34 cellular contexts compared by ENCODE assay signal in the genomic region with DNA sequence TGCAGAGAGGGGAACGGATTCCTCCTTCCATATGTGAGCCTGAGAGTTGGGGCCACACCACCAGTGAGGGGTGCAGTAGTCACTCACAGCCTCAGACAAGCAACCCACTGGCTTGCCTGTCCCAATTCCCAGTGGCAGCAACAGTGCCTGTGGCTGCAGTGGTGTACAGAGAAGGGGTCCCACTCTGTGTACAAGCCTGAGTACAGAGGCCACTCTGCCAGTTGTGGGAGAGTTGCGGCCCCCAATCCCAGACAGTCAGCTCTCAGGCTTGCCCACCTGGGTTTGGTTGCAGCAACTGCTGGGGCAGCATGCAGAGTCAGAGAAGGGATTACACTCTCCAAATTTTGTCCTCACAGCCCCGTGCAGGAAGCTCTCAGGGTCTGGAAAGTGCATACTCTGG.
"Had no signal": no experiment of that assay in that cellular context is flagged by ENCODE, and none has a peak within 500 bp of the region (broad histone marks: within the 10 kb centered on the region; RNA-seq: fewer than 3 reads in every experiment).

No MANE protein-coding gene starts in this region.

- H3K36me3 Mint-ChIP-seq: activated naive CD4-positive, alpha-beta T cell treated with anti-CD3 and anti-CD28 coated beads, Interleukin-2, amount 50 U/mL, for 72 hours had no signal

- H3K4me1 ChIP-seq: body of pancreas, breast epithelium had no signal

- H3K4me1 Mint-ChIP-seq: activated B cell treated with CpG ODN at 0.5 μM for 24 hours; activated CD4-positive, alpha-beta T cell treated with anti-CD3 and anti-CD28 coated beads, Interleukin-2, amount 10 ng/mL, durations not matched to agents 24 days and 14 days; activated T-helper 17 cell treated with anti-CD3 and anti-CD28 coated beads, Interleukin-2, amount 50 U/mL, for 72 hours had no signal

- H3K27ac Mint-ChIP-seq: activated B cell treated with CpG ODN at 0.5 μM for 24 hours; activated CD4-positive, alpha-beta memory T cell treated with anti-CD3 and anti-CD28 coated beads for 36 hours; activated CD4-positive, alpha-beta T cell treated with anti-CD3 and anti-CD28 coated beads, Interleukin-2, amount 10 ng/mL, durations not matched to agents 24 days and 14 days; activated CD8-positive, alpha-beta T cell treated with anti-CD3 and anti-CD28 coated beads for 36 hours; activated naive CD4-positive, alpha-beta T cell treated with anti-CD3 and anti-CD28 coated beads for 36 hours; activated naive CD4-positive, alpha-beta T cell treated with anti-CD3 and anti-CD28 coated beads, Interleukin-2, amount 50 U/mL, for 72 hours; activated naive CD8-positive, alpha-beta T cell treated with anti-CD3 and anti-CD28 coated beads for 36 hours; activated T-cell treated with anti-CD3 and anti-CD28 coated beads, Interleukin-2, amount 50 U/mL, for 72 hours; activated T-helper 1 cell treated with anti-CD3 and anti-CD28 coated beads, Interleukin-12 subunit alpha, Interleukin-12 subunit beta, Interleukin-2, Interleukin-4 antibody, amounts not matched to agents 30 ng/mL and 10 ng/mL and 1 ng/mL, durations not matched to agents 14 hours and 24 hours and 36 hours; activated T-helper 17 cell treated with anti-CD3 and anti-CD28 coated beads, Interleukin-2, amount 50 U/mL, for 72 hours; T-helper 1 cell treated with Interleukin-12 subunit alpha and Interleukin-12 subunit beta and Interleukin-4 antibody, amounts not matched to agents 30 μg/mL and 1 μg/mL, for 36 hours; T-helper 2 cell treated with Interferon-gamma antibody and Interleukin-4, amounts not matched to agents 5 μg/mL and 100 μg/mL, for 36 hours had no signal

- H3K4me3 Mint-ChIP-seq: activated B cell treated with CpG ODN at 0.5 μM for 24 hours; activated CD4-positive, alpha-beta memory T cell treated with anti-CD3 and anti-CD28 coated beads for 36 hours; activated CD4-positive, alpha-beta T cell treated with anti-CD3 and anti-CD28 coated beads, Interleukin-2, amount 10 ng/mL, durations not matched to agents 24 days and 14 days; activated CD8-positive, alpha-beta T cell treated with anti-CD3 and anti-CD28 coated beads for 36 hours; activated naive CD4-positive, alpha-beta T cell treated with anti-CD3 and anti-CD28 coated beads for 36 hours; activated naive CD8-positive, alpha-beta T cell treated with anti-CD3 and anti-CD28 coated beads for 36 hours; activated T-cell treated with anti-CD3 and anti-CD28 coated beads, Interleukin-2, amount 50 U/mL, for 4 hours; activated T-cell treated with anti-CD3 and anti-CD28 coated beads, Interleukin-2, amount 50 U/mL, for 72 hours; activated T-helper 1 cell treated with anti-CD3 and anti-CD28 coated beads, Interleukin-12 subunit alpha, Interleukin-12 subunit beta, Interleukin-2, Interleukin-4 antibody, amounts not matched to agents 30 ng/mL and 10 ng/mL and 1 ng/mL, durations not matched to agents 14 hours and 24 hours and 36 hours; activated T-helper 17 cell treated with anti-CD3 and anti-CD28 coated beads, Interleukin-2, amount 50 U/mL, for 72 hours; T-helper 1 cell treated with Interleukin-12 subunit alpha and Interleukin-12 subunit beta and Interleukin-4 antibody, amounts not matched to agents 30 μg/mL and 1 μg/mL, for 36 hours; T-helper 2 cell treated with Interferon-gamma antibody and Interleukin-4, amounts not matched to agents 5 μg/mL and 100 μg/mL, for 36 hours had no signal

- H3K27me3 Mint-ChIP-seq: activated B cell treated with CpG ODN at 0.5 μM for 24 hours; activated CD4-positive, alpha-beta memory T cell treated with anti-CD3 and anti-CD28 coated beads for 36 hours; activated CD4-positive, alpha-beta T cell treated with anti-CD3 and anti-CD28 coated beads, Interleukin-2, amount 10 ng/mL, durations not matched to agents 24 days and 14 days; activated CD8-positive, alpha-beta T cell treated with anti-CD3 and anti-CD28 coated beads for 36 hours; activated naive CD8-positive, alpha-beta T cell treated with anti-CD3 and anti-CD28 coated beads for 36 hours; activated T-helper 17 cell treated with anti-CD3 and anti-CD28 coated beads, Interleukin-2, amount 50 U/mL, for 72 hours had no signal

- ATAC-seq: activated CD8-positive, alpha-beta T cell treated with anti-CD3 and anti-CD28 coated beads for 36 hours; activated naive CD4-positive, alpha-beta T cell treated with anti-CD3 and anti-CD28 coated beads, Interleukin-2, amount 50 U/mL, for 72 hours; activated T-cell treated with anti-CD3 and anti-CD28 coated beads, Interleukin-2, amount 50 U/mL, for 4 hours; activated T-cell treated with anti-CD3 and anti-CD28 coated beads, Interleukin-2, amount 50 U/mL, for 72 hours; activated T-helper 17 cell treated with anti-CD3 and anti-CD28 coated beads, Interleukin-2, amount 50 U/mL, for 72 hours; body of pancreas had no signal

- H3K4me3 ChIP-seq: adrenal gland, body of pancreas, breast epithelium had no signal

- H3K27me3 ChIP-seq: adrenal gland, body of pancreas, brain microvascular endothelial cell, breast epithelium had no signal

- H3K9me3 Mint-ChIP-seq: activated B cell treated with CpG ODN at 0.5 μM for 24 hours; activated CD4-positive, alpha-beta memory T cell treated with anti-CD3 and anti-CD28 coated beads for 36 hours; activated CD4-positive, alpha-beta T cell treated with anti-CD3 and anti-CD28 coated beads, Interleukin-2, amount 10 ng/mL, durations not matched to agents 24 days and 14 days; activated CD8-positive, alpha-beta T cell treated with anti-CD3 and anti-CD28 coated beads for 36 hours; activated naive CD4-positive, alpha-beta T cell treated with anti-CD3 and anti-CD28 coated beads for 36 hours; activated naive CD4-positive, alpha-beta T cell treated with anti-CD3 and anti-CD28 coated beads, Interleukin-2, amount 50 U/mL, for 72 hours; activated naive CD8-positive, alpha-beta T cell treated with anti-CD3 and anti-CD28 coated beads for 36 hours; activated T-cell treated with anti-CD3 and anti-CD28 coated beads, Interleukin-2, amount 50 U/mL, for 4 hours; activated T-cell treated with anti-CD3 and anti-CD28 coated beads, Interleukin-2, amount 50 U/mL, for 72 hours; activated T-helper 1 cell treated with anti-CD3 and anti-CD28 coated beads, Interleukin-12 subunit alpha, Interleukin-12 subunit beta, Interleukin-2, Interleukin-4 antibody, amounts not matched to agents 30 ng/mL and 10 ng/mL and 1 ng/mL, durations not matched to agents 14 hours and 24 hours and 36 hours; activated T-helper 17 cell treated with anti-CD3 and anti-CD28 coated beads, Interleukin-2, amount 50 U/mL, for 72 hours; T-helper 1 cell treated with Interleukin-12 subunit alpha and Interleukin-12 subunit beta and Interleukin-4 antibody, amounts not matched to agents 30 μg/mL and 1 μg/mL, for 36 hours; T-helper 2 cell treated with Interferon-gamma antibody and Interleukin-4, amounts not matched to agents 5 μg/mL and 100 μg/mL, for 36 hours had no signal

- H3K9me3 ChIP-seq: adrenal gland, body of pancreas, breast epithelium had no signal

- H3K36me3 ChIP-seq: adrenal gland, brain microvascular endothelial cell, breast epithelium had no signal

- DNase-seq: activated B cell treated with CpG ODN at 0.5 μM for 24 hours; activated CD4-positive, alpha-beta memory T cell treated with anti-CD3 and anti-CD28 coated beads for 36 hours; activated CD4-positive, alpha-beta T cell treated with anti-CD3 and anti-CD28 coated beads for 4 hours; activated CD4-positive, alpha-beta T cell treated with anti-CD3 and anti-CD28 coated beads, Interleukin-2, amount 10 ng/mL, durations not matched to agents 24 days and 14 days; activated CD4-positive, alpha-beta T cell treated with anti-CD3 and anti-CD28 coated beads, Interleukin-2, amount 50 U/mL, for 1 hour; activated CD4-positive, alpha-beta T cell treated with anti-CD3 and anti-CD28 coated beads, Interleukin-2, amount 50 U/mL, for 4 hours; activated CD4-positive, CD25-positive, alpha-beta regulatory T cell treated with anti-CD3 and anti-CD28 coated beads, Interleukin-2, amount 50 U/mL, for 72 hours; activated CD8-positive, alpha-beta memory T cell treated with anti-CD3 and anti-CD28 coated beads, Interleukin-2, amount 50 U/mL, for 4 hours; activated CD8-positive, alpha-beta T cell treated with anti-CD3 and anti-CD28 coated beads for 36 hours; activated effector memory CD4-positive, alpha-beta T cell treated with anti-CD3 and anti-CD28 coated beads, Interleukin-2, amount 50 U/mL, for 16 hours; activated gamma-delta T cell treated with Interleukin-2 at 50 U/mL for 16 hours; activated naive CD4-positive, alpha-beta T cell; activated naive CD4-positive, alpha-beta T cell treated with anti-CD3 and anti-CD28 coated beads for 36 hours; activated naive CD4-positive, alpha-beta T cell treated with anti-CD3 and anti-CD28 coated beads, Interleukin-2, amount 50 U/mL, for 16 hours; activated naive CD8-positive, alpha-beta T cell treated with anti-CD3 and anti-CD28 coated beads for 36 hours; activated T-cell treated with anti-CD3 and anti-CD28 coated beads for 4 hours; activated T-cell treated with anti-CD3 and anti-CD28 coated beads, Interleukin-2, amount 50 U/mL, for 1 hour; activated T-cell treated with anti-CD3 and anti-CD28 coated beads, Interleukin-2, amount 50 U/mL, for 4 hours; activated T-cell treated with anti-CD3 and anti-CD28 coated beads, Interleukin-2, amount 50 U/mL, for 72 hours; adrenal gland; amniotic stem cell; aorta; body of pancreas; brain microvascular endothelial cell; central memory CD4-positive, alpha-beta T cell; T-helper 2 cell; T-helper 9 cell had no signal

- H3K27ac ChIP-seq: adrenal gland, body of pancreas, brain microvascular endothelial cell, breast epithelium, VCaP had no signal
